In the genomic region with DNA sequence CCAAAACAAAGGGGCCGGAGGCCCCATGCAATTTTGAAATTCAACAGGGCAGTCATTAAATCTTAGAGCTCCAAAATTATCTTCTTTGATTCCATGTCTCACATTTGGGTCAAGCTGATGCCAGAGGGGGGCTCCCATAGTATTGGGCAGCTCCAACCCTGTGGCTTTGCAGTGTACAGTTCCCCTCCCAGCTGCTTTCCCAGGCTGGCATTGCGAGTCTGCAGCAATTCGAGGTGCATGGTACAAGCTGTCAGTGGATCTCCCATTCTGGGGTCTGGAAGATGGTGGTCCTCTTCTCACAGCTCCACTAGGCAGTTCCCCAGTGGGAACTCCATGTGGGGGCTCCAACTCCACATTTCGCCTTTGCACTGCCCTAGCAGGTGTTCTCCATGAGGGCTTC, we compare ENCODE assay signal across 10 cellular contexts.
"Had no signal": no experiment of that assay in that cellular context is flagged by ENCODE, and none has a peak within 500 bp of the region (broad histone marks: within the 10 kb centered on the region; RNA-seq: fewer than 3 reads in every experiment).

No MANE protein-coding gene starts in this region.

- H3K27ac Mint-ChIP-seq: GM23338, H9, HFFc6 had no signal

- H3K4me2 ChIP-seq: GM23338, KMS-11 had no signal

- H3K4me1 Mint-ChIP-seq: GM23338 had no signal

- H3K36me3 Mint-ChIP-seq: IgD-negative memory B cell had no signal

- H3K4me3 ChIP-seq: GM23338 had no signal

- ATAC-seq: GM23338 had no signal

- H3K4me3 Mint-ChIP-seq: GM23338, H9, HFFc6 had no signal

- H3K27me3 Mint-ChIP-seq: IgD-negative memory B cell had no signal

- DNase-seq: H9, HCEC 1CT, HFFc6, KBM-7 had no signal

- H3K27ac ChIP-seq: KMS-11 had no signal

- FAIRE-seq: H1, H54, HTR-8/SVneo had no signal
